Comparison of ENCODE assay signal across 8 cellular contexts in the genomic region with DNA sequence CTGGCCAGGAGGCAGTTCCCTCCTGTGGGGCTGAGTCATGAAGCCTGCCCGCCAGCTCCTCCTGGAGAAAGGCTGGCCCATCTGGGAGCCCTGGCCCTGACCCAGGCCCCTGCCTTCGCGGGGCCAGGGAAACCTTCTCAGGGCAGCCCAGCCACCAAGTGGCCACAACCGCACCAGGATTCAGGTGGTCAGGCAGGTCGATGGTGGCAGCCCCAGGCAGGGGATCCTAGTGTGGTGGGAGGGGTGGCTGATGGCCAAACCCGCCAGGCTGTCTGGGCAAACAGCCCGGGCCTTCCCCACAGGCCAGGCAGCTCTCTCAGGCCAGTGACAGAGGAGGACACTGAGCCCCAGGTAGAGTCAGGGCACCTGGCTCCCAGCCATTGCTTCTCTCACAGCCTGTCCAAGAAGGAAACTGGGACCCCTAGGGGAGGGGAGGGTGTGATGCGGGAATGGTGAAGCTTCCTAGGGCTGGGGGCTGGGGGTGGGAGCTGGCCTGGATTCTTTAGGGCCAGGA. TPM values are rescaled to one million over a fixed set of nuclear protein-coding genes. Genes with fewer than 3 reads are reported as not detected.
A peak's percentile ranks its signal among the peaks of the same experiment; 100 is the strongest.
DNase-seq lines count a peak whose midpoint lies in the region; ATAC-seq and TF ChIP-seq lines count a peak whose summit lies in the region.

No MANE protein-coding gene starts in this region.

- peak overlapping the region; percentile 91 to 95 (median 92) for H3K27ac Mint-ChIP-seq in CD14-positive monocyte
- H3K27ac Mint-ChIP-seq in activated naive CD4-positive, alpha-beta T cell treated with anti-CD3 and anti-CD28 coated beads, Interleukin-2, amount 50 U/mL, for 72 hours = peak overlapping the region; percentile 81 to 94

- H3K36me3 Mint-ChIP-seq in CD14-positive monocyte = peaks cover 33 to 35% of the 10 kb centered on the region in 2 donors
- H3K36me3 Mint-ChIP-seq in activated naive CD4-positive, alpha-beta T cell treated with anti-CD3 and anti-CD28 coated beads, Interleukin-2, amount 50 U/mL, for 72 hours = peaks cover 14 to 36% of the 10 kb centered on the region in 2 donors

- no peak overlapping the region for H3K4me2 ChIP-seq in neuronal stem cell (ENCODE audit: insufficient read depth, low read length, poor library complexity, severe bottlenecking)

- peaks cover 56% of the 10 kb centered on the region for H3K4me1 Mint-ChIP-seq in CD14-positive monocyte

- no peak overlapping the region for H4K91ac ChIP-seq in neuronal stem cell (ENCODE audit: low read depth, low read length, poor library complexity)

- H3K23ac ChIP-seq in neuronal stem cell (ENCODE audit: low read depth, low read length, poor library complexity) = no peak overlapping the region

- H3K14ac ChIP-seq in neuronal stem cell (ENCODE audit: low read length) = peak overlapping the region; percentile 23

- DNase-seq in CD14-positive monocyte (ENCODE audit: low spot score) (peak; percentile 87), globus pallidus (ENCODE audit: low spot score) (peak; percentile 66), neuronal stem cell (ENCODE audit: low spot score) (no peak)
- no peak for DNase-seq in Jurkat, Clone E6-1 (ENCODE audit: low read depth, low spot score)
- DNase-seq in activated naive CD4-positive, alpha-beta T cell treated with anti-CD3 and anti-CD28 coated beads, Interleukin-2, amount 50 U/mL, for 72 hours (ENCODE audit: low spot score in 2 of 2) = peak in 1 of 2 donors; percentile 2
- no peak for DNase-seq in stimulated activated CD4-positive, alpha-beta T cell treated with anti-CD3 and anti-CD28 coated beads, Interleukin-4, amount 100 ng/mL, for 1 hour

- peak overlapping the region; percentile 59 for H2BK5ac ChIP-seq in neuronal stem cell (ENCODE audit: low read length)

- no peak overlapping the region for H3K4ac ChIP-seq in neuronal stem cell (ENCODE audit: low read length)

- H2AK5ac ChIP-seq in neuronal stem cell (ENCODE audit: low read depth, low read length) = peak overlapping the region; percentile 92

- H3K27me3 ChIP-seq in neuronal stem cell (ENCODE audit: control insufficient read depth in 3 of 3, insufficient read depth in 3 of 3, low read depth in 1 of 3, low read length in 3 of 3) = no peaks in the 10 kb centered on the region

- no peaks in the 10 kb centered on the region for H3K27me3 Mint-ChIP-seq in CD14-positive monocyte (ENCODE audit: low read depth in 3 of 3)

- intact Hi-C loops in CD14-positive monocyte (cut with micrococcal nuclease) = no loop called here

- H2BK120ac ChIP-seq in neuronal stem cell (ENCODE audit: low read depth, low read length) = no peak overlapping the region

- H3K4me3 Mint-ChIP-seq in CD14-positive monocyte = peak overlapping the region; percentile 90 to 97

- peaks cover 5 to 13% of the 10 kb centered on the region in 2 donors for H3K36me3 ChIP-seq in neuronal stem cell (replicated peaks in 1 of 2; ENCODE audit: control insufficient read depth in 2 of 2, insufficient read depth in 2 of 2, low read length in 2 of 2)

- H2AFZ ChIP-seq in neuronal stem cell (ENCODE audit: low read length) = no peak overlapping the region

- peaks cover 15 to 17% of the 10 kb centered on the region in 2 donors for H3K4me1 ChIP-seq in neuronal stem cell (ENCODE audit: control insufficient read depth in 2 of 2, insufficient read depth in 1 of 2, low read depth in 1 of 2, low read length in 2 of 2)

- H3K9ac ChIP-seq in neuronal stem cell (ENCODE audit: low read depth, low read length, poor library complexity) = peak overlapping the region; percentile 15

- no peak overlapping the region for H2BK12ac ChIP-seq in neuronal stem cell (ENCODE audit: low read length)

- H2BK15ac ChIP-seq in neuronal stem cell (ENCODE audit: low read length) = peak overlapping the region; percentile 55

- H4K8ac ChIP-seq in neuronal stem cell (ENCODE audit: low read depth, low read length) = no peak overlapping the region

- no peaks in the 10 kb centered on the region for H3K79me1 ChIP-seq in neuronal stem cell (ENCODE audit: low read depth, low read length)

- TF ChIP-seq CTCF in CD14-positive monocyte (IDR thresholded peaks at IDR 0.05) = no peak

- no CpG with 5 or more reads among the region's 8 CpGs for WGBS in neuronal stem cell (ENCODE audit: extremely low coverage in 2 of 2, insufficient read length in 2 of 2, insufficient replicate concordance in 1 of 2), 2 donors

- H3K9me3 Mint-ChIP-seq in CD14-positive monocyte = peaks cover 0 to 1% (median 0%) of the 10 kb centered on the region in 7 donors
- H3K9me3 Mint-ChIP-seq in activated naive CD4-positive, alpha-beta T cell treated with anti-CD3 and anti-CD28 coated beads, Interleukin-2, amount 50 U/mL, for 72 hours = no peaks in the 10 kb centered on the region

- ATAC-seq in activated naive CD4-positive, alpha-beta T cell treated with anti-CD3 and anti-CD28 coated beads, Interleukin-2, amount 50 U/mL, for 72 hours = no peak
- ATAC-seq in GM19023 (IDR thresholded peaks at IDR 0.05; ENCODE audit: unreplicated experiment) (no peak), HG02571 (IDR thresholded peaks at IDR 0.05; ENCODE audit: unreplicated experiment) (no peak)

- H3K18ac ChIP-seq in neuronal stem cell (ENCODE audit: low read length) = peak overlapping the region; percentile 84

- no peak overlapping the region for H3K27ac ChIP-seq in neuronal stem cell (replicated peaks; ENCODE audit: low read length)

- no peaks in the 10 kb centered on the region for H3K9me3 ChIP-seq in neuronal stem cell (replicated peaks in 1 of 2; ENCODE audit: control insufficient read depth in 2 of 2, insufficient read depth in 1 of 2, low read depth in 1 of 2, low read length in 2 of 2)

- H3K4me3 ChIP-seq in Jurkat, Clone E6-1 (ENCODE audit: low read length) = peak overlapping the region; percentile 76
- H3K4me3 ChIP-seq in neuronal stem cell (ENCODE audit: low read length in 2 of 2) = peak overlapping the region in 1 of 2 donors; percentile 97

RNA-seq across cellular contexts. Expression of a gene that starts 1.2 kb away (rescaled TPM):
- 100 to 1,000 TPM; 176 to 199 TPM for polyA plus RNA-seq in CD14-positive monocyte
- polyA plus RNA-seq in Jurkat, Clone E6-1 (2012; ENCODE audit: insufficient read depth, insufficient read length) = 67.7 TPM
- total RNA-seq in activated naive CD4-positive, alpha-beta T cell treated with anti-CD3 and anti-CD28 coated beads, Interleukin-2, amount 50 U/mL, for 72 hours = 100 to 1,000 TPM in 1 of 2 donors, 10 to 100 TPM in 1; 75.8 to 139 TPM
- 21.7 TPM for polyA plus RNA-seq in neuronal stem cell (2013, experiment 1 of 2)
- polyA plus RNA-seq in neuronal stem cell (2013, experiment 2 of 2) = 20.9 TPM

RNA-seq across cellular contexts. Expression of a gene that starts 7.8 kb away (rescaled TPM):
- polyA plus RNA-seq in CD14-positive monocyte = 100 to 1,000 TPM in 1 of 2 donors, 10 to 100 TPM in 1; 92.8 to 120 TPM
- polyA plus RNA-seq in Jurkat, Clone E6-1 (2012; ENCODE audit: insufficient read depth, insufficient read length) = 59.8 TPM
- total RNA-seq in activated naive CD4-positive, alpha-beta T cell treated with anti-CD3 and anti-CD28 coated beads, Interleukin-2, amount 50 U/mL, for 72 hours = 10 to 100 TPM; 52.3 to 74.1 TPM
- 3.5 TPM for polyA plus RNA-seq in neuronal stem cell (2013, experiment 1 of 2)
- polyA plus RNA-seq in neuronal stem cell (2013, experiment 2 of 2) = 3.7 TPM

RNA-seq across cellular contexts. Expression of a gene that starts 12.3 kb away (rescaled TPM):
- polyA plus RNA-seq in CD14-positive monocyte = not detected
- polyA plus RNA-seq in Jurkat, Clone E6-1 (2012; ENCODE audit: insufficient read depth, insufficient read length) = not detected
- total RNA-seq in activated naive CD4-positive, alpha-beta T cell treated with anti-CD3 and anti-CD28 coated beads, Interleukin-2, amount 50 U/mL, for 72 hours = under 1 TPM; 0.18 to 0.86 TPM
- polyA plus RNA-seq in neuronal stem cell (2013, experiment 1 of 2) = 0.04 TPM
- polyA plus RNA-seq in neuronal stem cell (2013, experiment 2 of 2) = 0.10 TPM

RNA-seq across cellular contexts. Expression of a gene that starts 39.8 kb away (rescaled TPM):
- polyA plus RNA-seq in CD14-positive monocyte = 10 to 100 TPM; 20.9 to 38.7 TPM
- polyA plus RNA-seq in Jurkat, Clone E6-1 (2012; ENCODE audit: insufficient read depth, insufficient read length) = 68.8 TPM
- total RNA-seq in activated naive CD4-positive, alpha-beta T cell treated with anti-CD3 and anti-CD28 coated beads, Interleukin-2, amount 50 U/mL, for 72 hours = 10 to 100 TPM; 56.1 to 72.0 TPM
- 37.3 TPM for polyA plus RNA-seq in neuronal stem cell (2013, experiment 1 of 2)
- 36.5 TPM for polyA plus RNA-seq in neuronal stem cell (2013, experiment 2 of 2)

RNA-seq across cellular contexts. Expression of a gene that starts 40.7 kb away (rescaled TPM):
- 10 to 100 TPM; 27.3 to 33.4 TPM for polyA plus RNA-seq in CD14-positive monocyte
- 86.7 TPM for polyA plus RNA-seq in Jurkat, Clone E6-1 (2012; ENCODE audit: insufficient read depth, insufficient read length)
- total RNA-seq in activated naive CD4-positive, alpha-beta T cell treated with anti-CD3 and anti-CD28 coated beads, Interleukin-2, amount 50 U/mL, for 72 hours = 100 to 1,000 TPM in 1 of 2 donors, 10 to 100 TPM in 1; 96.6 to 129 TPM
- 37.2 TPM for polyA plus RNA-seq in neuronal stem cell (2013, experiment 1 of 2)
- 38.6 TPM for polyA plus RNA-seq in neuronal stem cell (2013, experiment 2 of 2)

Comparison
In these comparisons a context has a peak if more than half of its experiments do, and no peak if none do; other contexts are left out.
1. DNase-seq: peak in CD14-positive monocyte (single experiment) and globus pallidus (single experiment); none in Jurkat, Clone E6-1 (single experiment), neuronal stem cell (single experiment) and stimulated activated CD4-positive, alpha-beta T cell treated with anti-CD3 and anti-CD28 coated beads, Interleukin-4, amount 100 ng/mL, for 1 hour (single experiment).